1 cellular context compared by ENCODE assay signal in the genomic region with DNA sequence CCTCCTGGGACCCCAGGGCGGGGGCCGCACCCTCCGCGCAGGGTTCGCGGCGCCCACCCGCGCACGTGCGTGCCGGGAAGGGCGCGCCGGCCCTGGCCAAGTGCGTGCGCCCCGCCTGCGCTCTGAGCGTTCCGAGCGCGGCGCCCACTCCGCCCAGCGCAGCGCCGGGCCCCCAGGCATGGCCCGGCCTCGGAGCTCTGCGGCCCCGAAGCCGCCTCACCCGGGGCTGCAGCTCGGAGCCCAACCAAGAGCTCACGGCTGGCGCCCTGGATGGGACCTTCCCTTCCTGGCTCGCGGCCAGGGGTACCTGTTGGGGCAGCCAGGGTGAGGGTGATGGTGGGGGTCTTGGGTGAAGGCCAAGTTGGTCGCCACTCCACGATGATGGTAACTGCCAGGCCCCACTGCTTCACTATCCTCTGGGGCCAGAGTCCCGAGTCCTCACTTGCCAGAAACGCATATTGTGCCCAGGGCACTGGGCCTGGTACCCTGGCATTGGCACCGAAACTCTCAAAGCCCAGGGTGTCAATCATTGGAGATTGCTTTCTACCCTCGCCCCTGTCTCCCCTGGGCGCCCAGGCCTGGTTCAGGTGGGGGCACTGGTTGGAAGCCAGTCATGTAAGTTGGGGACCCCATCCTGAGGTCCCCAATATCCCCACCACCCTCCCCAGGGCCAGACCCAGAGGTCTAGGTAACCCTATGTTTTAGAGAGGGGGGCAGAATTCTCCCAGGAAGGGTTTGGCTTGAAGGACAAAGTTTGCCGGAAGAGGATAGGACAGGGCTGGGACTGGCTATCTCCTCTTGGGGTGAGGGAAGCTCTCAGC.
TF ChIP-seq lines count a peak whose summit lies in the region.

No MANE protein-coding gene starts in this region.

TF ChIP-seq in H1, 55 proteins besides CTCF, POLR2A, EP300 and RAD21 (continued from another document):
- TF ChIP-seq TAF1 (IDR thresholded peaks at IDR 0.05; ENCODE audit: low read depth, low read length), result 0 out of 2 replicates have a peak, but pooled peaks have one; percentile 6
- no peak for TF ChIP-seq RFX5 (IDR thresholded peaks at IDR 0.05; ENCODE audit: borderline replicate concordance, low read depth, low read length)
- no peak for TF ChIP-seq ASH2L (IDR thresholded peaks at IDR 0.05; ENCODE audit: low read length)
- TF ChIP-seq POU5F1 (IDR thresholded peaks at IDR 0.05; ENCODE audit: low read depth, low read length), result no peak
- no peak for TF ChIP-seq SIX5 (IDR thresholded peaks at IDR 0.05; ENCODE audit: low read depth, low read length)
- TF ChIP-seq EZH2 (IDR thresholded peaks at IDR 0.05; ENCODE audit: low read depth, low read length, severe bottlenecking), result peak; percentile 57
